ENCODE assay signal across 18 cellular contexts in the genomic region with DNA sequence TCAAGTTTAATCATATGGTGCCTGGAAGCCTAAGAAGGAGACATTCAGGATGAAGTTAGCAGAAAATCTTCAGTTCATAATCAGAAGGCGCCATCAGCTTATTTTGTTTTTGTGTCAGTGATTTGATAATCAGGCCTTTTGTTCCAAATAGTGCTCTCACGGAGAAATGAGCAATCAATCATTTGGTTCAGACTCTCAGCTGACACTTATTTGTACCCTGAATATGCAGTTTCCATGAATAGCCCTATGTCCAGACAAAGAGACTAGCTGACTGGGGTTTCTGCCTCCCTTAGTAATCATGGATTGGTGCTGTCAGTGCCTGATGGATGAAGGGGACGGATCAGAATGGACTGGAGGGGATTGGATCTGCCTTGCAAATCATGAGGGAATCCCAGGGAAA.
DNase-seq lines count a peak whose midpoint lies in the region; TF ChIP-seq lines count a peak whose summit lies in the region.
"Had no signal": no experiment of that assay in that cellular context is flagged by ENCODE, and none has a peak within 500 bp of the region (broad histone marks: within the 10 kb centered on the region; RNA-seq: fewer than 3 reads in every experiment).

No MANE protein-coding gene starts in this region.

- H3K4me3 ChIP-seq in mesodermal cell (ENCODE audit: extremely low read depth, insufficient read depth, low read length, poor library complexity, severe bottlenecking): no peak overlapping the region

- peak overlapping the region in 1 of 5 experiments; percentile 6 for H3K4me3 Mint-ChIP-seq in brain
- H3K4me3 Mint-ChIP-seq: CD14-positive monocyte had no signal

- H3K27ac ChIP-seq in mesodermal cell (ENCODE audit: low read depth, low read length, severe bottlenecking): peak overlapping the region; percentile 76
- no peak overlapping the region for H3K27ac ChIP-seq in substantia nigra (ENCODE audit: low read depth, low read length, poor library complexity, severe bottlenecking)

- no peaks in the 10 kb centered on the region for H3K36me3 Mint-ChIP-seq in brain
- H3K36me3 Mint-ChIP-seq: CD14-positive monocyte had no signal

- H3K36me3 ChIP-seq in mesodermal cell (ENCODE audit: control insufficient read depth, insufficient read depth, low read length): no peaks in the 10 kb centered on the region

- TF ChIP-seq CTCF in brain (conservative IDR thresholded peaks at IDR 0.05): no peak

- H3K27me3 Mint-ChIP-seq in brain: no peaks in the 10 kb centered on the region

- H3K4me1 Mint-ChIP-seq in brain: peaks cover 57% of the 10 kb centered on the region
- H3K4me1 Mint-ChIP-seq: CD14-positive monocyte had no signal

- no peaks in the 10 kb centered on the region for H3K4me1 ChIP-seq in mesodermal cell (ENCODE audit: control insufficient read depth, insufficient read depth, low read length, poor library complexity, severe bottlenecking)
- H3K4me1 ChIP-seq: Caco-2 had no signal

- no peaks in the 10 kb centered on the region for H3K9me3 ChIP-seq in mesodermal cell (ENCODE audit: control insufficient read depth, low read length)
- H3K9me3 ChIP-seq: Caco-2 had no signal

- peak; percentile 5 for DNase-seq in NCI-H69 (lab: John Stamatoyannopoulos, UW)
- DNase-seq in superior temporal gyrus (ENCODE audit: extremely low spot score): peak; percentile 35
- DNase-seq in T1000 (lab: John Stamatoyannopoulos, UW): no peak
- no peak for DNase-seq in kidney glomerular epithelial cell (lab: John Stamatoyannopoulos, UW)
- no peak for DNase-seq in substantia nigra (lab: John Stamatoyannopoulos, UW)
- DNase-seq: ACHN; AML-193; Caco-2; DMS153; KBM-7; NCI-H146; NCI-H2081 treated with DMSO at 0.1 percent for 48 hours; NCI-H226; NK-92 treated with Interleukin-12 subunit alpha and Interleukin-12 subunit beta, amount 100 ng/mL, for 24 hours; SHP77 treated with DMSO at 0.1 percent for 48 hours had no signal

- no peaks in the 10 kb centered on the region for H3K9me3 Mint-ChIP-seq in brain

- 64 to 73% methylated on average over 3 of the region's 3 CpGs for WGBS in mesodermal cell (ENCODE audit: insufficient coverage in 2 of 2), 2 experiments

- peak overlapping the region in 3 of 5 experiments; percentile 46 to 80 (median 71) for H3K27ac Mint-ChIP-seq in brain
- H3K27ac Mint-ChIP-seq: CD14-positive monocyte had no signal

Comparison
In these comparisons a context has a peak if more than half of its experiments do, and no peak if none do; other contexts are left out.
1. DNase-seq: peak in NCI-H69 (single experiment) and superior temporal gyrus (single experiment); none in T1000 (single experiment), kidney glomerular epithelial cell (single experiment) and substantia nigra (0 of 49).